1 cellular context compared by ENCODE assay signal in the genomic region with DNA sequence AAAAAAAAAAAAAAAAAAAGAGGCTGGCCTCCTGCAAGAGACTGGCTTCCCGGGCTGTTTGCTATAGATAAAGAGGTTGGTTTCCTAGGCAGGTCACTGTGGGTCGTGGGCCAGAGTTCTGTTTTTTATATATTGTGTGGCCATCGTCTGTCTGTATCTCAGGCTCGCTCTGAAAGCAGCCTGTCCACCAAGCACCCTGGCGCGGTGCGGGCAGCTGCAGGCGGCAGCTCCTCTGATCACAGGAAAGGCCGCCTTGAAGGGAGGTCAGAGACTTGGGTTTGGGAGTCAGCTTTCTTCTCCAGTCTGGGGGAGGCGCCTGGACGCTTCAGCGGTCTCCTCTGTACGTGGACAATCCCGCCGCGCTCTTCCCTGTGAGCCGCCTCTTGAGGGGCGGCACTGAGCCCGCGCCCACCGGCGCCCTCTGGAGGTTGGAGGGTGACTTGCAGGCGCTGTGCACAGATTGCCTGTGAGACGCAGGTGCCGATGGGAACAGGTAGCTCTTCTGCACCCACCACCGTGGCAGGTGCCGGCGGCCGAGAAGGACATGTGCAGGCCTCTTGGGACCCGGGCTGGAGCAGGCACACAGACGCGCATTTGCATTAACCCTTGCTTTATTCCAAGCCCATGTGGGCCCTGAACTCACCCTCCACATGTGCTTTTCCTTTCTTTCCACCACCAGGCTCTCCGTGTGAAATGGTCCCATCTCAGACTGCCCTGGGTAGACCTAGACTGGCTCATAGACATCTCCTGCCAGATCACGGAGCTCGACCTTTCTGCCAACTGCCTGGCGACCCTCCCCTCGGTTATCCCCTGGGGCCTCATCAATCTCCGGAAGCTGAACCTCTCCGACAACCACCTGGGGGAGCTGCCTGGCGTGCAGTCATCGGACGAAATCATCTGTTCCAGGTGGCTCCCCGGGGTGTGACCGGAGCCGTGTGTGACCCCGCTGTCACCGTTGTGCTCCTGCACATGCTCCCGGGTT.
A peak's percentile ranks its signal among the peaks of the same experiment; 100 is the strongest.
TF ChIP-seq lines count a peak whose summit lies in the region.

No MANE protein-coding gene starts in this region.

TF ChIP-seq in HepG2, 621 proteins besides CTCF, POLR2A, EP300 and RAD21 (continued from another document and continues in another):
- TF ChIP-seq ZBTB14 (CRISPR knock-in tag; IDR thresholded peaks at IDR 0.05) (no peak), DZIP1 (CRISPR knock-in tag; IDR thresholded peaks at IDR 0.05) (peak; percentile 24; the same call in 1 of the 2 replicates), ZNF788 (CRISPR knock-in tag; IDR thresholded peaks at IDR 0.05; ENCODE audit: borderline replicate concordance) (no peak; the same call in 1 of the 2 replicates), ZEB1 (IDR thresholded peaks at IDR 0.05; ENCODE audit: insufficient replicate concordance, low read depth) (peak; percentile 77), ETV6 (CRISPR knock-in tag; conservative IDR thresholded peaks at IDR 0.05) (0 out of 2 replicates have a peak, but pooled peaks have one; percentile 60), ZNF780A (CRISPR knock-in tag; IDR thresholded peaks at IDR 0.05) (no peak), ZBTB49 (CRISPR knock-in tag; IDR thresholded peaks at IDR 0.05; ENCODE audit: borderline replicate concordance) (no peak), ESRRA (CRISPR knock-in tag; IDR thresholded peaks at IDR 0.05; ENCODE audit: low read depth) (0 out of 2 replicates have a peak, but pooled peaks have one; percentile 32), ZNF782 (CRISPR knock-in tag; IDR thresholded peaks at IDR 0.05; ENCODE audit: borderline replicate concordance) (no peak), DMAP1 (CRISPR knock-in tag; IDR thresholded peaks at IDR 0.05) (no peak), KDM6A (CRISPR knock-in tag; IDR thresholded peaks at IDR 0.05; ENCODE audit: low read depth) (no peak), KMT2B (CRISPR knock-in tag; IDR thresholded peaks at IDR 0.05) (peak; percentile 65; the same call in 1 of the 2 replicates), ETS1 (CRISPR knock-in tag; IDR thresholded peaks at IDR 0.05) (no peak), ZNF607 (CRISPR knock-in tag; IDR thresholded peaks at IDR 0.05; ENCODE audit: borderline replicate concordance) (no peak), JUND (CRISPR knock-in tag; IDR thresholded peaks at IDR 0.05) (no peak), CSRNP1 (CRISPR knock-in tag; IDR thresholded peaks at IDR 0.05) (peak; percentile 43; the same call in 1 of the 2 replicates), REPIN1 (CRISPR knock-in tag; IDR thresholded peaks at IDR 0.05; ENCODE audit: borderline replicate concordance, low read depth) (peak; percentile 33; the same call in 1 of the 2 replicates), HOMEZ (CRISPR knock-in tag; IDR thresholded peaks at IDR 0.05; ENCODE audit: low read depth) (no peak), ZNF772 (CRISPR knock-in tag; IDR thresholded peaks at IDR 0.05) (no peak), U2AF2 (IDR thresholded peaks at IDR 0.05; ENCODE audit: low read depth, low read length) (0 out of 2 replicates have a peak, but pooled peaks have one; percentile 46), ZNF891 (CRISPR knock-in tag; IDR thresholded peaks at IDR 0.05) (0 out of 2 replicates have a peak, but pooled peaks have one; percentile 37), GATAD2A (CRISPR knock-in tag; IDR thresholded peaks at IDR 0.05) (no peak), ZNF354B (CRISPR knock-in tag; IDR thresholded peaks at IDR 0.05) (no peak), ZNF282 (IDR thresholded peaks at IDR 0.05; ENCODE audit: partially characterized antibody) (no peak), ZNF619 (CRISPR knock-in tag; IDR thresholded peaks at IDR 0.05) (no peak), ZNF709 (CRISPR knock-in tag; IDR thresholded peaks at IDR 0.05) (no peak), PHF21A (CRISPR knock-in tag; IDR thresholded peaks at IDR 0.05) (no peak), MIER2 (CRISPR knock-in tag; IDR thresholded peaks at IDR 0.05) (no peak), NR2F6 (IDR thresholded peaks at IDR 0.05) (no peak), NR2F6 (CRISPR knock-in tag; IDR thresholded peaks at IDR 0.05) (no peak), HNRNPL (IDR thresholded peaks at IDR 0.05; ENCODE audit: low read depth, low read length) (0 out of 2 replicates have a peak, but pooled peaks have one; percentile 26), STAG1 (CRISPR knock-in tag; IDR thresholded peaks at IDR 0.05) (peak; percentile 42), ZNF317 (CRISPR knock-in tag; IDR thresholded peaks at IDR 0.05) (no peak), RBM39 (IDR thresholded peaks at IDR 0.05; ENCODE audit: low read depth, low read length, poor library complexity, severe bottlenecking) (peak; percentile 59)
- TF ChIP-seq, protein P1, sequence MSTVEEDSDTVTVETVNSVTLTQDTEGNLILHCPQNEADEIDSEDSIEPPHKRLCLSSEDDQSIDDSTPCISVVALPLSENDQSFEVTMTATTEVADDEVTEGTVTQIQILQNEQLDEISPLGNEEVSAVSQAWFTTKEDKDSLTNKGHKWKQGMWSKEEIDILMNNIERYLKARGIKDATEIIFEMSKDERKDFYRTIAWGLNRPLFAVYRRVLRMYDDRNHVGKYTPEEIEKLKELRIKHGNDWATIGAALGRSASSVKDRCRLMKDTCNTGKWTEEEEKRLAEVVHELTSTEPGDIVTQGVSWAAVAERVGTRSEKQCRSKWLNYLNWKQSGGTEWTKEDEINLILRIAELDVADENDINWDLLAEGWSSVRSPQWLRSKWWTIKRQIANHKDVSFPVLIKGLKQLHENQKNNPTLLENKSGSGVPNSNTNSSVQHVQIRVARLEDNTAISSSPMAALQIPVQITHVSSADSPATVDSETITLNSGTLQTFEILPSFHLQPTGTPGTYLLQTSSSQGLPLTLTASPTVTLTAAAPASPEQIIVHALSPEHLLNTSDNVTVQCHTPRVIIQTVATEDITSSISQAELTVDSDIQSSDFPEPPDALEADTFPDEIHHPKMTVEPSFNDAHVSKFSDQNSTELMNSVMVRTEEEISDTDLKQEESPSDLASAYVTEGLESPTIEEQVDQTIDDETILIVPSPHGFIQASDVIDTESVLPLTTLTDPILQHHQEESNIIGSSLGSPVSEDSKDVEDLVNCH (CRISPR knock-in tag; IDR thresholded peaks at IDR 0.05): no peak
- TF ChIP-seq, protein P2, sequence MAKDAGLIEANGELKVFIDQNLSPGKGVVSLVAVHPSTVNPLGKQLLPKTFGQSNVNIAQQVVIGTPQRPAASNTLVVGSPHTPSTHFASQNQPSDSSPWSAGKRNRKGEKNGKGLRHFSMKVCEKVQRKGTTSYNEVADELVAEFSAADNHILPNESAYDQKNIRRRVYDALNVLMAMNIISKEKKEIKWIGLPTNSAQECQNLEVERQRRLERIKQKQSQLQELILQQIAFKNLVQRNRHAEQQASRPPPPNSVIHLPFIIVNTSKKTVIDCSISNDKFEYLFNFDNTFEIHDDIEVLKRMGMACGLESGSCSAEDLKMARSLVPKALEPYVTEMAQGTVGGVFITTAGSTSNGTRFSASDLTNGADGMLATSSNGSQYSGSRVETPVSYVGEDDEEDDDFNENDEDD (CRISPR knock-in tag; IDR thresholded peaks at IDR 0.05; ENCODE audit: borderline replicate concordance): peak; percentile 65; the same call in 1 of the 2 replicates
- TF ChIP-seq, protein P3, sequence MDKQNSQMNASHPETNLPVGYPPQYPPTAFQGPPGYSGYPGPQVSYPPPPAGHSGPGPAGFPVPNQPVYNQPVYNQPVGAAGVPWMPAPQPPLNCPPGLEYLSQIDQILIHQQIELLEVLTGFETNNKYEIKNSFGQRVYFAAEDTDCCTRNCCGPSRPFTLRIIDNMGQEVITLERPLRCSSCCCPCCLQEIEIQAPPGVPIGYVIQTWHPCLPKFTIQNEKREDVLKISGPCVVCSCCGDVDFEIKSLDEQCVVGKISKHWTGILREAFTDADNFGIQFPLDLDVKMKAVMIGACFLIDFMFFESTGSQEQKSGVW (CRISPR knock-in tag; IDR thresholded peaks at IDR 0.05; ENCODE audit: borderline replicate concordance): no peak
